In the genomic region with DNA sequence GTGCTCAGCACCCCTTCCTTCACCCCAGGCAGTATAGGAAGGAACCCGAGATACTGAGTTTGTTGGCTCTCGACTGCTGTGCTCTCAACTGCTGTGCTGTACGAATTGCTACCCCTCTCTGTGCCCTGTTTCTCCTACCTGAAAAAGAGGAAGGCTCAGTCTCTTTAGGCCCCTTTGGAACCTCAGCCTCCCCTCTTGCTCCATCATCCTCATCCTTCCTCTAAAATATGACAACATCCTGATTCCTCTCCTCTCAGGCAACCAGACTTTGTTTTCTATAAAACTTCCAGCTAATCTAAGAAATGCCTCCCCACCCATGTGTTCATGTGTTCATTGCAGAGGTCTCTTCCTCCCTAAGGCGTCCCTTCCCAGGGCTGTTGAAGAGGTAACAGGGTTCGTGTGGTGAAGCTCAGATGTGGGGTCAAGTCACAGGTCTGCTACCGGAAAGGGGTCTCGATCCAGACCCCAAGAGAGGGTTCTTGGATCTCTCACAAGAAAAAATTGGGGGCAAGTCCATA, we compare ENCODE assay signal across 1 cellular context.
TF ChIP-seq lines count a peak whose summit lies in the region.

No MANE protein-coding gene starts in this region.

TF ChIP-seq in K562, 482 proteins besides CTCF, POLR2A, EP300 and RAD21 (continued from another document and continues in another):
- TF ChIP-seq, protein P1, sequence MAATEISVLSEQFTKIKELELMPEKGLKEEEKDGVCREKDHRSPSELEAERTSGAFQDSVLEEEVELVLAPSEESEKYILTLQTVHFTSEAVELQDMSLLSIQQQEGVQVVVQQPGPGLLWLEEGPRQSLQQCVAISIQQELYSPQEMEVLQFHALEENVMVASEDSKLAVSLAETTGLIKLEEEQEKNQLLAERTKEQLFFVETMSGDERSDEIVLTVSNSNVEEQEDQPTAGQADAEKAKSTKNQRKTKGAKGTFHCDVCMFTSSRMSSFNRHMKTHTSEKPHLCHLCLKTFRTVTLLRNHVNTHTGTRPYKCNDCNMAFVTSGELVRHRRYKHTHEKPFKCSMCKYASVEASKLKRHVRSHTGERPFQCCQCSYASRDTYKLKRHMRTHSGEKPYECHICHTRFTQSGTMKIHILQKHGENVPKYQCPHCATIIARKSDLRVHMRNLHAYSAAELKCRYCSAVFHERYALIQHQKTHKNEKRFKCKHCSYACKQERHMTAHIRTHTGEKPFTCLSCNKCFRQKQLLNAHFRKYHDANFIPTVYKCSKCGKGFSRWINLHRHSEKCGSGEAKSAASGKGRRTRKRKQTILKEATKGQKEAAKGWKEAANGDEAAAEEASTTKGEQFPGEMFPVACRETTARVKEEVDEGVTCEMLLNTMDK (IDR thresholded peaks at IDR 0.05; ENCODE audit: borderline replicate concordance, insufficient read depth, low read depth, low read length, poor library complexity, severe bottlenecking): no peak
- TF ChIP-seq, protein P2, sequence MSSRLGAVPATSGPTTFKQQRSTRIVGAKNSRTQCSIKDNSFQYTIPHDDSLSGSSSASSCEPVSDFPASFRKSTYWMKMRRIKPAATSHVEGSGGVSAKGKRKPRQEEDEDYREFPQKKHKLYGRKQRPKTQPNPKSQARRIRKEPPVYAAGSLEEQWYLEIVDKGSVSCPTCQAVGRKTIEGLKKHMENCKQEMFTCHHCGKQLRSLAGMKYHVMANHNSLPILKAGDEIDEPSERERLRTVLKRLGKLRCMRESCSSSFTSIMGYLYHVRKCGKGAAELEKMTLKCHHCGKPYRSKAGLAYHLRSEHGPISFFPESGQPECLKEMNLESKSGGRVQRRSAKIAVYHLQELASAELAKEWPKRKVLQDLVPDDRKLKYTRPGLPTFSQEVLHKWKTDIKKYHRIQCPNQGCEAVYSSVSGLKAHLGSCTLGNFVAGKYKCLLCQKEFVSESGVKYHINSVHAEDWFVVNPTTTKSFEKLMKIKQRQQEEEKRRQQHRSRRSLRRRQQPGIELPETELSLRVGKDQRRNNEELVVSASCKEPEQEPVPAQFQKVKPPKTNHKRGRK (tag; IDR thresholded peaks at IDR 0.05): no peak
- TF ChIP-seq TBP (optimal IDR thresholded peaks at IDR 0.05; ENCODE audit: low read depth, low read length) (peak; percentile 27), SIRT6 (IDR thresholded peaks at IDR 0.05; ENCODE audit: low read depth, low read length) (no peak), ATF1 (CRISPR knock-in tag; IDR thresholded peaks at IDR 0.05) (no peak), ATF1 (tag; IDR thresholded peaks at IDR 0.05) (no peak), HOXB6 (CRISPR knock-in tag; IDR thresholded peaks at IDR 0.05; ENCODE audit: borderline replicate concordance) (no peak), TAL1 (IDR thresholded peaks at IDR 0.05) (no peak), HNRNPL (IDR thresholded peaks at IDR 0.05; ENCODE audit: low read depth, low read length) (no peak), TEAD2 (tag; IDR thresholded peaks at IDR 0.05) (no peak), ZNF232 (CRISPR knock-in tag; IDR thresholded peaks at IDR 0.05) (no peak), NFE2 (IDR thresholded peaks at IDR 0.05; ENCODE audit: low read depth) (no peak), E2F3 (CRISPR knock-in tag; IDR thresholded peaks at IDR 0.05) (0 out of 2 replicates have a peak, but pooled peaks have one; percentile 22), SUPT5H (IDR thresholded peaks at IDR 0.05) (peak; percentile 54; the same call in 1 of the 2 replicates), EHMT2 (IDR thresholded peaks at IDR 0.05) (0 out of 2 replicates have a peak, but pooled peaks have one; percentile 27), NFRKB (IDR thresholded peaks at IDR 0.05; ENCODE audit: low read depth) (peak; percentile 86), HMGN3 (IDR thresholded peaks at IDR 0.05; ENCODE audit: borderline replicate concordance, extremely low read depth, insufficient read length, low read depth, low read length) (no peak), C11orf30 (IDR thresholded peaks at IDR 0.05; ENCODE audit: low read depth) (no peak), KLF10 (CRISPR knock-in tag; IDR thresholded peaks at IDR 0.05) (no peak), GATA2 (CRISPR knock-in tag; IDR thresholded peaks at IDR 0.05) (no peak), MBD2 (IDR thresholded peaks at IDR 0.05; ENCODE audit: borderline replicate concordance, low read depth) (no peak), RCOR1 (IDR thresholded peaks at IDR 0.05; ENCODE audit: borderline replicate concordance in 1 of 2, low read depth in 2 of 2, low read length in 2 of 2) (no peak), ZNF764 (CRISPR knock-in tag; IDR thresholded peaks at IDR 0.05; ENCODE audit: low read depth) (no peak), ELF2 (CRISPR knock-in tag; IDR thresholded peaks at IDR 0.05) (no peak), NRF1 (conservative IDR thresholded peaks at IDR 0.05 in 1 of 2, IDR thresholded peaks at IDR 0.05 in 1 of 2) (no peak), POLR3G (IDR thresholded peaks at IDR 0.05; ENCODE audit: extremely low read depth, insufficient read length, insufficient replicate concordance) (no peak), ZFP36 (IDR thresholded peaks at IDR 0.05; ENCODE audit: low read depth, low read length, partially characterized antibody) (peak; percentile 42), TCF7 (IDR thresholded peaks at IDR 0.05; ENCODE audit: borderline replicate concordance) (no peak), CCAR2 (IDR thresholded peaks at IDR 0.05; ENCODE audit: low read depth, low read length) (no peak), ZBTB1 (CRISPR knock-in tag; IDR thresholded peaks at IDR 0.05; ENCODE audit: borderline replicate concordance, low read depth) (no peak), MCM7 (IDR thresholded peaks at IDR 0.05) (no peak), GTF2E2 (tag; IDR thresholded peaks at IDR 0.05) (no peak; the same call in 1 of the 2 replicates), GTF2A2 (tag; IDR thresholded peaks at IDR 0.05) (no peak), GABPB1 (CRISPR knock-in tag; IDR thresholded peaks at IDR 0.05) (no peak), BACH1 (tag; IDR thresholded peaks at IDR 0.05) (no peak), ETV5 (CRISPR knock-in tag; IDR thresholded peaks at IDR 0.05; ENCODE audit: low read depth) (no peak; the same call in 1 of the 2 replicates), TGIF2 (CRISPR knock-in tag; IDR thresholded peaks at IDR 0.05) (no peak), TSC22D4 (tag; IDR thresholded peaks at IDR 0.05) (0 out of 2 replicates have a peak, but pooled peaks have one; percentile 19), KAT7 (CRISPR knock-in tag; IDR thresholded peaks at IDR 0.05; ENCODE audit: borderline replicate concordance) (no peak), KAT2B (IDR thresholded peaks at IDR 0.05; ENCODE audit: low read depth, low read length) (no peak), STAG1 (CRISPR knock-in tag; IDR thresholded peaks at IDR 0.05; ENCODE audit: borderline replicate concordance) (no peak), NELFE (IDR thresholded peaks at IDR 0.05; ENCODE audit: insufficient read depth, insufficient read length) (no peak)
- TF ChIP-seq, protein P3, sequence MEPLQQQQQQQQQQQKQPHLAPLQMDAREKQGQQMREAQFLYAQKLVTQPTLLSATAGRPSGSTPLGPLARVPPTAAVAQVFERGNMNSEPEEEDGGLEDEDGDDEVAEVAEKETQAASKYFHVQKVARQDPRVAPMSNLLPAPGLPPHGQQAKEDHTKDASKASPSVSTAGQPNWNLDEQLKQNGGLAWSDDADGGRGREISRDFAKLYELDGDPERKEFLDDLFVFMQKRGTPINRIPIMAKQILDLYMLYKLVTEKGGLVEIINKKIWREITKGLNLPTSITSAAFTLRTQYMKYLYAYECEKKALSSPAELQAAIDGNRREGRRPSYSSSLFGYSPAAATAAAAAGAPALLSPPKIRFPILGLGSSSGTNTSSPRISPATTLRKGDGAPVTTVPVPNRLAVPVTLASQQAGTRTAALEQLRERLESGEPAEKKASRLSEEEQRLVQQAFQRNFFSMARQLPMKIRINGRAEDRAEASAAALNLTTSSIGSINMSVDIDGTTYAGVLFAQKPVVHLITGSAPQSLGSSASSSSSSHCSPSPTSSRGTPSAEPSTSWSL (CRISPR knock-in tag; IDR thresholded peaks at IDR 0.05; ENCODE audit: borderline replicate concordance): no peak
- TF ChIP-seq, protein P4, sequence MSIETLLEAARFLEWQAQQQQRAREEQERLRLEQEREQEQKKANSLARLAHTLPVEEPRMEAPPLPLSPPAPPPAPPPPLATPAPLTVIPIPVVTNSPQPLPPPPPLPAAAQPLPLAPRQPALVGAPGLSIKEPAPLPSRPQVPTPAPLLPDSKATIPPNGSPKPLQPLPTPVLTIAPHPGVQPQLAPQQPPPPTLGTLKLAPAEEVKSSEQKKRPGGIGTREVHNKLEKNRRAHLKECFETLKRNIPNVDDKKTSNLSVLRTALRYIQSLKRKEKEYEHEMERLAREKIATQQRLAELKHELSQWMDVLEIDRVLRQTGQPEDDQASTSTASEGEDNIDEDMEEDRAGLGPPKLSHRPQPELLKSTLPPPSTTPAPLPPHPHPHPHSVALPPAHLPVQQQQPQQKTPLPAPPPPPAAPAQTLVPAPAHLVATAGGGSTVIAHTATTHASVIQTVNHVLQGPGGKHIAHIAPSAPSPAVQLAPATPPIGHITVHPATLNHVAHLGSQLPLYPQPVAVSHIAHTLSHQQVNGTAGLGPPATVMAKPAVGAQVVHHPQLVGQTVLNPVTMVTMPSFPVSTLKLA (conservative IDR thresholded peaks at IDR 0.05): peak; percentile 36 to 38; a peak in 2 of 4 replicates
- TF ChIP-seq, protein P5, sequence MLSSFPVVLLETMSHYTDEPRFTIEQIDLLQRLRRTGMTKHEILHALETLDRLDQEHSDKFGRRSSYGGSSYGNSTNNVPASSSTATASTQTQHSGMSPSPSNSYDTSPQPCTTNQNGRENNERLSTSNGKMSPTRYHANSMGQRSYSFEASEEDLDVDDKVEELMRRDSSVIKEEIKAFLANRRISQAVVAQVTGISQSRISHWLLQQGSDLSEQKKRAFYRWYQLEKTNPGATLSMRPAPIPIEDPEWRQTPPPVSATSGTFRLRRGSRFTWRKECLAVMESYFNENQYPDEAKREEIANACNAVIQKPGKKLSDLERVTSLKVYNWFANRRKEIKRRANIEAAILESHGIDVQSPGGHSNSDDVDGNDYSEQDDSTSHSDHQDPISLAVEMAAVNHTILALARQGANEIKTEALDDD (IDR thresholded peaks at IDR 0.05): no peak
- TF ChIP-seq, protein P6, sequence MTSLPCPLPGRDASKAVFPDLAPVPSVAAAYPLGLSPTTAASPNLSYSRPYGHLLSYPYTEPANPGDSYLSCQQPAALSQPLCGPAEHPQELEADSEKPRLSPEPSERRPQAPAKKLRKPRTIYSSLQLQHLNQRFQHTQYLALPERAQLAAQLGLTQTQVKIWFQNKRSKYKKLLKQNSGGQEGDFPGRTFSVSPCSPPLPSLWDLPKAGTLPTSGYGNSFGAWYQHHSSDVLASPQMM (CRISPR knock-in tag; IDR thresholded peaks at IDR 0.05): no peak
- TF ChIP-seq, protein P7, sequence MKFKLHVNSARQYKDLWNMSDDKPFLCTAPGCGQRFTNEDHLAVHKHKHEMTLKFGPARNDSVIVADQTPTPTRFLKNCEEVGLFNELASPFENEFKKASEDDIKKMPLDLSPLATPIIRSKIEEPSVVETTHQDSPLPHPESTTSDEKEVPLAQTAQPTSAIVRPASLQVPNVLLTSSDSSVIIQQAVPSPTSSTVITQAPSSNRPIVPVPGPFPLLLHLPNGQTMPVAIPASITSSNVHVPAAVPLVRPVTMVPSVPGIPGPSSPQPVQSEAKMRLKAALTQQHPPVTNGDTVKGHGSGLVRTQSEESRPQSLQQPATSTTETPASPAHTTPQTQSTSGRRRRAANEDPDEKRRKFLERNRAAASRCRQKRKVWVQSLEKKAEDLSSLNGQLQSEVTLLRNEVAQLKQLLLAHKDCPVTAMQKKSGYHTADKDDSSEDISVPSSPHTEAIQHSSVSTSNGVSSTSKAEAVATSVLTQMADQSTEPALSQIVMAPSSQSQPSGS (CRISPR knock-in tag; IDR thresholded peaks at IDR 0.05): no peak
- TF ChIP-seq, protein P8, sequence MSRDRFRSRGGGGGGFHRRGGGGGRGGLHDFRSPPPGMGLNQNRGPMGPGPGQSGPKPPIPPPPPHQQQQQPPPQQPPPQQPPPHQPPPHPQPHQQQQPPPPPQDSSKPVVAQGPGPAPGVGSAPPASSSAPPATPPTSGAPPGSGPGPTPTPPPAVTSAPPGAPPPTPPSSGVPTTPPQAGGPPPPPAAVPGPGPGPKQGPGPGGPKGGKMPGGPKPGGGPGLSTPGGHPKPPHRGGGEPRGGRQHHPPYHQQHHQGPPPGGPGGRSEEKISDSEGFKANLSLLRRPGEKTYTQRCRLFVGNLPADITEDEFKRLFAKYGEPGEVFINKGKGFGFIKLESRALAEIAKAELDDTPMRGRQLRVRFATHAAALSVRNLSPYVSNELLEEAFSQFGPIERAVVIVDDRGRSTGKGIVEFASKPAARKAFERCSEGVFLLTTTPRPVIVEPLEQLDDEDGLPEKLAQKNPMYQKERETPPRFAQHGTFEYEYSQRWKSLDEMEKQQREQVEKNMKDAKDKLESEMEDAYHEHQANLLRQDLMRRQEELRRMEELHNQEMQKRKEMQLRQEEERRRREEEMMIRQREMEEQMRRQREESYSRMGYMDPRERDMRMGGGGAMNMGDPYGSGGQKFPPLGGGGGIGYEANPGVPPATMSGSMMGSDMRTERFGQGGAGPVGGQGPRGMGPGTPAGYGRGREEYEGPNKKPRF (IDR thresholded peaks at IDR 0.05; ENCODE audit: low read depth, low read length): no peak
- TF ChIP-seq, protein P9, sequence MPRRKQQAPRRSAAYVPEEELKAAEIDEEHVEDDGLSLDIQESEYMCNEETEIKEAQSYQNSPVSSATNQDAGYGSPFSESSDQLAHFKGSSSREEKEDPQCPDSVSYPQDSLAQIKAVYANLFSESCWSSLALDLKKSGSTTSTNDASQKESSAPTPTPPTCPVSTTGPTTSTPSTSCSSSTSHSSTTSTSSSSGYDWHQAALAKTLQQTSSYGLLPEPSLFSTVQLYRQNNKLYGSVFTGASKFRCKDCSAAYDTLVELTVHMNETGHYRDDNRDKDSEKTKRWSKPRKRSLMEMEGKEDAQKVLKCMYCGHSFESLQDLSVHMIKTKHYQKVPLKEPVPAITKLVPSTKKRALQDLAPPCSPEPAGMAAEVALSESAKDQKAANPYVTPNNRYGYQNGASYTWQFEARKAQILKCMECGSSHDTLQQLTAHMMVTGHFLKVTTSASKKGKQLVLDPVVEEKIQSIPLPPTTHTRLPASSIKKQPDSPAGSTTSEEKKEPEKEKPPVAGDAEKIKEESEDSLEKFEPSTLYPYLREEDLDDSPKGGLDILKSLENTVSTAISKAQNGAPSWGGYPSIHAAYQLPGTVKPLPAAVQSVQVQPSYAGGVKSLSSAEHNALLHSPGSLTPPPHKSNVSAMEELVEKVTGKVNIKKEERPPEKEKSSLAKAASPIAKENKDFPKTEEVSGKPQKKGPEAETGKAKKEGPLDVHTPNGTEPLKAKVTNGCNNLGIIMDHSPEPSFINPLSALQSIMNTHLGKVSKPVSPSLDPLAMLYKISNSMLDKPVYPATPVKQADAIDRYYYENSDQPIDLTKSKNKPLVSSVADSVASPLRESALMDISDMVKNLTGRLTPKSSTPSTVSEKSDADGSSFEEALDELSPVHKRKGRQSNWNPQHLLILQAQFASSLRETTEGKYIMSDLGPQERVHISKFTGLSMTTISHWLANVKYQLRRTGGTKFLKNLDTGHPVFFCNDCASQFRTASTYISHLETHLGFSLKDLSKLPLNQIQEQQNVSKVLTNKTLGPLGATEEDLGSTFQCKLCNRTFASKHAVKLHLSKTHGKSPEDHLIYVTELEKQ (CRISPR knock-in tag; IDR thresholded peaks at IDR 0.05): no peak
- TF ChIP-seq, protein P10, sequence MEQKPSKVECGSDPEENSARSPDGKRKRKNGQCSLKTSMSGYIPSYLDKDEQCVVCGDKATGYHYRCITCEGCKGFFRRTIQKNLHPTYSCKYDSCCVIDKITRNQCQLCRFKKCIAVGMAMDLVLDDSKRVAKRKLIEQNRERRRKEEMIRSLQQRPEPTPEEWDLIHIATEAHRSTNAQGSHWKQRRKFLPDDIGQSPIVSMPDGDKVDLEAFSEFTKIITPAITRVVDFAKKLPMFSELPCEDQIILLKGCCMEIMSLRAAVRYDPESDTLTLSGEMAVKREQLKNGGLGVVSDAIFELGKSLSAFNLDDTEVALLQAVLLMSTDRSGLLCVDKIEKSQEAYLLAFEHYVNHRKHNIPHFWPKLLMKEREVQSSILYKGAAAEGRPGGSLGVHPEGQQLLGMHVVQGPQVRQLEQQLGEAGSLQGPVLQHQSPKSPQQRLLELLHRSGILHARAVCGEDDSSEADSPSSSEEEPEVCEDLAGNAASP (IDR thresholded peaks at IDR 0.05): no peak
